12 cellular contexts compared by ENCODE assay signal in genomic region chr18:55500316-55501086, GRCh38.
DNase-seq lines count a peak whose midpoint lies in the region; FAIRE-seq and TF ChIP-seq lines count a peak whose summit lies in the region.
"Had no signal": no experiment of that assay in that cellular context is flagged by ENCODE, and none has a peak within 500 bp of the region (broad histone marks: within the 10 kb centered on the region; RNA-seq: fewer than 3 reads in every experiment).

No MANE protein-coding gene starts in this region.

- H3K4me3 ChIP-seq in endothelial cell of umbilical vein (replicated peaks in 1 of 3; ENCODE audit: insufficient read depth in 1 of 3, low read depth in 1 of 3, low read length in 3 of 3): peak overlapping the region in 1 of 3 experiments; percentile 2
- H3K4me3 ChIP-seq in BE2C (ENCODE audit: low read depth, low read length): no peak overlapping the region

- H3K36me3 ChIP-seq in endothelial cell of umbilical vein (ENCODE audit: control insufficient read depth in 2 of 2, extremely low read depth in 1 of 2, insufficient read depth in 2 of 2, low read length in 2 of 2) (no peaks in the 10 kb centered on the region), BE2C (no peaks in the 10 kb centered on the region)

- peak; percentile 33 for DNase-seq in AG08396 (ENCODE audit: low spot score)
- peak; percentile 41 for DNase-seq in NCI-H1694 (lab: John Stamatoyannopoulos, UW)
- peak; percentile 92 for DNase-seq in endothelial cell of umbilical vein (ENCODE audit: low read depth, low spot score)
- peak; percentile 41 for DNase-seq in myocyte (ENCODE audit: low read depth)
- no peak for DNase-seq in T-helper 1 cell
- no peak for DNase-seq in DMS153 treated with DMSO at 0.1 percent for 48 hours (lab: John Stamatoyannopoulos, UW; ENCODE audit: unreplicated experiment)
- DNase-seq in BE2C: no peak
- no peak for DNase-seq in NCI-H1930 (lab: John Stamatoyannopoulos, UW)
- DNase-seq: activated CD8-positive, alpha-beta memory T cell treated with anti-CD3 and anti-CD28 coated beads, Interleukin-2, amount 50 U/mL, for 48 hours; SHP77; stimulated activated CD8-positive, alpha-beta memory T cell treated with anti-CD3 and anti-CD28 coated beads, Interleukin-4, amount 100 ng/mL, for 48 hours had no signal

- H3K27me3 ChIP-seq in endothelial cell of umbilical vein (ENCODE audit: control insufficient read depth in 2 of 2, insufficient read depth in 2 of 2, low read length in 2 of 2): no peaks in the 10 kb centered on the region
- H3K27me3 ChIP-seq in BE2C: no peaks in the 10 kb centered on the region

- TSS peak; percentile 89 for BruUV-seq in endothelial cell of umbilical vein (replicated peaks; lab: Mats Ljungman, UMichigan)

- H2AFZ ChIP-seq in endothelial cell of umbilical vein (ENCODE audit: low read depth, low read length): no peak overlapping the region

- POLR2A ChIA-PET in endothelial cell of umbilical vein (lab: Charles Lee): interaction anchor here (0.6 to 1.3 kb wide), 2 partner anchors 10 to 101 kb away, joined by 6 read pairs; no protein-coding TSS in a partner anchor

- FAIRE-seq in endothelial cell of umbilical vein (lab: Jason Lieb, UNC): peak; percentile 69

- TF ChIP-seq CTCF in endothelial cell of umbilical vein (IDR thresholded peaks at IDR 0.05; ENCODE audit: extremely low read depth in 1 of 2, insufficient read depth in 1 of 2, low read depth in 1 of 2, low read length in 2 of 2) (no peak), BE2C (IDR thresholded peaks at IDR 0.05; ENCODE audit: low read depth, low read length) (no peak)

- peak overlapping the region; percentile 33 for H3K4me2 ChIP-seq in endothelial cell of umbilical vein (ENCODE audit: insufficient read depth, low read length)
- H3K4me2 ChIP-seq: KMS-11 had no signal

- H3K27ac ChIP-seq in endothelial cell of umbilical vein (ENCODE audit: insufficient read depth, low read depth, low read length): peak overlapping the region; percentile 80
- H3K27ac ChIP-seq: KMS-11 had no signal

- peaks cover 61% of the 10 kb centered on the region for H3K79me2 ChIP-seq in endothelial cell of umbilical vein (ENCODE audit: control insufficient read depth, insufficient read depth, low read length)

- CTCF ChIA-PET in endothelial cell of umbilical vein (lab: Charles Lee): interaction anchor here (1.0 to 2.7 kb wide), 10 partner anchors 10 to 281 kb away, joined by 3 to 18 read pairs (median 4); no protein-coding TSS in a partner anchor

- H3K9me3 ChIP-seq in endothelial cell of umbilical vein (replicated peaks; ENCODE audit: control insufficient read depth, insufficient read depth, low read length): no peaks in the 10 kb centered on the region
- no peaks in the 10 kb centered on the region for H3K9me3 ChIP-seq in BE2C

- peak overlapping the region; percentile 67 for H3K9ac ChIP-seq in endothelial cell of umbilical vein (replicated peaks; ENCODE audit: extremely low read depth, insufficient read depth, low read length)
- H3K9ac ChIP-seq: KMS-11 had no signal

- dilution Hi-C loops in endothelial cell of umbilical vein (cut with MboI; ENCODE audit: extremely low pct_ligation_motif_present, low sequenced_read_pairs): no loop called here

- TF ChIP-seq POLR2A in endothelial cell of umbilical vein (IDR thresholded peaks at IDR 0.05; ENCODE audit: low read depth, low read length): peak; percentile 37

- intact Hi-C loops in endothelial cell of umbilical vein (cut with micrococcal nuclease): loop anchor here (1.0 to 2.0 kb wide), 2 partner anchors 10 to 20 kb away; no protein-coding TSS in a partner anchor

- H4K20me1 ChIP-seq in endothelial cell of umbilical vein (replicated peaks; ENCODE audit: control insufficient read depth, extremely low read depth, insufficient read depth, low read length): no peaks in the 10 kb centered on the region

- H3K4me1 ChIP-seq in endothelial cell of umbilical vein (ENCODE audit: control insufficient read depth, extremely low read depth, insufficient read depth, low read length) (peaks cover 53% of the 10 kb centered on the region), BE2C (no peaks in the 10 kb centered on the region)

- no peaks in the 10 kb centered on the region for H3K9me1 ChIP-seq in endothelial cell of umbilical vein (replicated peaks; ENCODE audit: control insufficient read depth, extremely low read depth, insufficient read depth, low read length)

TF ChIP-seq in endothelial cell of umbilical vein, 7 proteins besides CTCF, POLR2A, EP300 and RAD21:
- TF ChIP-seq MYC (IDR thresholded peaks at IDR 0.05; ENCODE audit: low read depth, low read length) (no peak), JUN (IDR thresholded peaks at IDR 0.05; ENCODE audit: borderline replicate concordance, insufficient read depth, insufficient read length, low read depth) (peak; percentile 87), POLR2AphosphoS5 (IDR thresholded peaks at IDR 0.05; ENCODE audit: insufficient read depth, low read depth, low read length) (peak; percentile 39), FOS (IDR thresholded peaks at IDR 0.05; ENCODE audit: borderline replicate concordance, insufficient read depth, low read length) (peak; percentile 81)

Comparison
In these comparisons a context has a peak if more than half of its experiments do, and no peak if none do; other contexts are left out.
1. DNase-seq: peak in AG08396 (single experiment), NCI-H1694 (single experiment), endothelial cell of umbilical vein (single experiment) and myocyte (single experiment); none in T-helper 1 cell (0 of 5), DMS153 treated with DMSO at 0.1 percent for 48 hours (single experiment), BE2C (single experiment) and NCI-H1930 (0 of 2).